17 cellular contexts compared by ENCODE assay signal in genomic region chr5:78492650-78493049, GRCh38.
"Had no signal": no experiment of that assay in that cellular context is flagged by ENCODE, and none has a peak within 500 bp of the region (broad histone marks: within the 10 kb centered on the region; RNA-seq: fewer than 3 reads in every experiment).

No MANE protein-coding gene starts in this region.

- H3K79me2 ChIP-seq: parathyroid adenoma had no signal

- H3K4me1 Mint-ChIP-seq: stimulated activated naive CD8-positive, alpha-beta T cell treated with anti-CD3 and anti-CD28 coated beads, Interleukin-15, amount 100 ng/mL, for 72 hours had no signal

- H3K27me3 ChIP-seq: dorsolateral prefrontal cortex, right lobe of liver, testis, tibial nerve had no signal

- H3K9me3 ChIP-seq: prostate gland, right lobe of liver, testis, tibial nerve had no signal

- H3K36me3 Mint-ChIP-seq: natural killer cell had no signal

- H3K4me3 ChIP-seq: dorsolateral prefrontal cortex, prostate gland, right lobe of liver, testis, tibial nerve had no signal

- H3K27ac ChIP-seq: parathyroid adenoma, prostate gland, right lobe of liver, testis, tibial nerve had no signal

- ATAC-seq: left colon; right lobe of liver; stimulated activated memory B cell treated with anti-CD40 and anti-IgM and Interleukin-4, amounts not matched to agents 10 μg/mL and 1 μg/mL and 100 μg/mL, for 72 hours; stimulated activated naive CD8-positive, alpha-beta T cell treated with anti-CD3 and anti-CD28 coated beads, Interleukin-15, amount 100 ng/mL, for 72 hours had no signal

- H3K27me3 Mint-ChIP-seq: stimulated activated memory B cell treated with anti-CD40 and anti-IgM and Interleukin-4, amounts not matched to agents 10 μg/mL and 1 μg/mL and 100 μg/mL, for 72 hours had no signal

- H3K9me3 Mint-ChIP-seq: natural killer cell; stimulated activated memory B cell treated with anti-CD40 and anti-IgM and Interleukin-4, amounts not matched to agents 10 μg/mL and 1 μg/mL and 100 μg/mL, for 72 hours; stimulated activated naive CD8-positive, alpha-beta T cell treated with anti-CD3 and anti-CD28 coated beads, Interleukin-15, amount 100 ng/mL, for 72 hours had no signal

- H3K27ac Mint-ChIP-seq: natural killer cell; stimulated activated memory B cell treated with anti-CD40 and anti-IgM and Interleukin-4, amounts not matched to agents 10 μg/mL and 1 μg/mL and 100 μg/mL, for 72 hours; stimulated activated naive CD8-positive, alpha-beta T cell treated with anti-CD3 and anti-CD28 coated beads, Interleukin-15, amount 100 ng/mL, for 72 hours had no signal

- H3K4me1 ChIP-seq: prostate gland had no signal

- H2AFZ ChIP-seq: parathyroid adenoma had no signal

- H3K4me3 Mint-ChIP-seq: natural killer cell; stimulated activated memory B cell treated with anti-CD40 and anti-IgM and Interleukin-4, amounts not matched to agents 10 μg/mL and 1 μg/mL and 100 μg/mL, for 72 hours; stimulated activated naive CD8-positive, alpha-beta T cell treated with anti-CD3 and anti-CD28 coated beads, Interleukin-15, amount 100 ng/mL, for 72 hours had no signal

- H3K36me3 ChIP-seq: prostate gland, right lobe of liver had no signal

- DNase-seq: cortex of kidney; dorsolateral prefrontal cortex; effector CD8-positive, alpha-beta T cell; glutamatergic neuron; kidney; left colon; natural killer cell; retina; right lobe of liver; stimulated activated CD4-positive, alpha-beta T cell treated with anti-CD3 and anti-CD28 coated beads, Interleukin-4, amount 100 ng/mL, for 1 hour; stimulated activated CD8-positive, alpha-beta memory T cell treated with anti-CD3 and anti-CD28 coated beads, Interleukin-4, amount 100 ng/mL, for 48 hours; stimulated activated naive CD8-positive, alpha-beta T cell treated with anti-CD3 and anti-CD28 coated beads, Interleukin-15, amount 100 ng/mL, for 72 hours; testis had no signal

- H3K9ac ChIP-seq: parathyroid adenoma had no signal
